In genomic region chr12:99381992-99382391, GRCh38 we compare ENCODE assay signal across 13 cellular contexts.
DNase-seq lines count a peak whose midpoint lies in the region; ATAC-seq and TF ChIP-seq lines count a peak whose summit lies in the region.
"Had no signal": no experiment of that assay in that cellular context is flagged by ENCODE, and none has a peak within 500 bp of the region (broad histone marks: within the 10 kb centered on the region; RNA-seq: fewer than 3 reads in every experiment).

No MANE protein-coding gene starts in this region.

- H2AFZ ChIP-seq in OCI-LY7 (ENCODE audit: low read length): peak overlapping the region; percentile 71

- H3K79me2 ChIP-seq in OCI-LY7 (ENCODE audit: insufficient read depth, low read depth, low read length): no peaks in the 10 kb centered on the region

- POLR2A ChIA-PET in OCI-LY7 (lab: Charles Lee): interaction anchor here (0.6 to 2.0 kb wide), 8 partner anchors 9 to 329 kb away, joined by 3 to 10 read pairs (median 4); no protein-coding TSS in a partner anchor

- no peak overlapping the region for H3K27ac ChIP-seq in OCI-LY7 (ENCODE audit: low read depth, low read length, poor library complexity, severe bottlenecking)
- H3K27ac ChIP-seq: body of pancreas, left ventricle myocardium inferior, prostate gland had no signal

- TF ChIP-seq CTCF in OCI-LY7 (conservative IDR thresholded peaks at IDR 0.05; ENCODE audit: low read length): no peak

- BruUV-seq in OCI-LY7 (replicated peaks; lab: Mats Ljungman, UMichigan): no TSS peak

- H3K36me3 ChIP-seq in OCI-LY7 (ENCODE audit: insufficient read depth, low read length): no peaks in the 10 kb centered on the region; the same call in 1 of the 2 replicates
- H3K36me3 ChIP-seq: left ventricle myocardium inferior, prostate gland had no signal

- 0 out of 2 replicates have a peak overlapping the region, but pooled peaks have one; percentile 16 for H3K4me2 ChIP-seq in OCI-LY7 (ENCODE audit: low read length)

- H4K20me1 ChIP-seq in OCI-LY7 (ENCODE audit: insufficient read depth, low read length): no peaks in the 10 kb centered on the region

- intact Hi-C loops in OCI-LY7 (cut with micrococcal nuclease; ENCODE audit: unreplicated experiment): no loop called here

- ATAC-seq in GM18517 (IDR thresholded peaks at IDR 0.05; ENCODE audit: unreplicated experiment): peak; percentile 92
- peak; percentile 83 for ATAC-seq in GM21360 (IDR thresholded peaks at IDR 0.05; ENCODE audit: unreplicated experiment)
- ATAC-seq in HG03039 (IDR thresholded peaks at IDR 0.05; ENCODE audit: unreplicated experiment): peak; percentile 91
- ATAC-seq: body of pancreas had no signal

- no peaks in the 10 kb centered on the region for H3K9me2 ChIP-seq in OCI-LY7 (ENCODE audit: insufficient read depth, low read length)

- H3K4me3 ChIP-seq in OCI-LY7 (ENCODE audit: low read depth, low read length, poor library complexity, severe bottlenecking): no peak overlapping the region
- H3K4me3 ChIP-seq: body of pancreas, left ventricle myocardium inferior, prostate gland had no signal

- CTCF ChIA-PET in OCI-LY7 (lab: Charles Lee; ENCODE audit: unreplicated experiment): interaction anchor here (1.1 kb wide), 1 partner anchor 10 kb away, joined by 4 read pairs; no protein-coding TSS in a partner anchor

- DNase-seq in OCI-LY7 (ENCODE audit: low spot score) (no peak), NCI-H2029 (lab: John Stamatoyannopoulos, UW) (no peak), foreskin melanocyte (no peak), NCI-H2081 (lab: John Stamatoyannopoulos, UW) (no peak), SKM-1 treated with dmso at 0.1 percent for 144 hours (lab: John Stamatoyannopoulos, UW; ENCODE audit: unreplicated experiment) (no peak)
- DNase-seq: activated CD4-positive, alpha-beta memory T cell treated with anti-CD3 and anti-CD28 coated beads, Interleukin-2, amount 10 ng/mL, durations not matched to agents 7 days and 5 days; body of pancreas; left ventricle myocardium inferior; NCI-H1694 treated with DMSO at 0.1 percent for 48 hours had no signal

- peaks cover 36% of the 10 kb centered on the region for H3K4me1 ChIP-seq in OCI-LY7 (ENCODE audit: insufficient read depth, low read length, poor library complexity, severe bottlenecking)
- H3K4me1 ChIP-seq: body of pancreas, left ventricle myocardium inferior, prostate gland had no signal

- peaks cover 9% of the 10 kb centered on the region; the same call in 1 of the 2 replicates for H3K9me3 ChIP-seq in OCI-LY7 (ENCODE audit: low read length)
- H3K9me3 ChIP-seq: body of pancreas, left ventricle myocardium inferior, prostate gland had no signal
